8 cellular contexts compared by ENCODE assay signal in the genomic region with DNA sequence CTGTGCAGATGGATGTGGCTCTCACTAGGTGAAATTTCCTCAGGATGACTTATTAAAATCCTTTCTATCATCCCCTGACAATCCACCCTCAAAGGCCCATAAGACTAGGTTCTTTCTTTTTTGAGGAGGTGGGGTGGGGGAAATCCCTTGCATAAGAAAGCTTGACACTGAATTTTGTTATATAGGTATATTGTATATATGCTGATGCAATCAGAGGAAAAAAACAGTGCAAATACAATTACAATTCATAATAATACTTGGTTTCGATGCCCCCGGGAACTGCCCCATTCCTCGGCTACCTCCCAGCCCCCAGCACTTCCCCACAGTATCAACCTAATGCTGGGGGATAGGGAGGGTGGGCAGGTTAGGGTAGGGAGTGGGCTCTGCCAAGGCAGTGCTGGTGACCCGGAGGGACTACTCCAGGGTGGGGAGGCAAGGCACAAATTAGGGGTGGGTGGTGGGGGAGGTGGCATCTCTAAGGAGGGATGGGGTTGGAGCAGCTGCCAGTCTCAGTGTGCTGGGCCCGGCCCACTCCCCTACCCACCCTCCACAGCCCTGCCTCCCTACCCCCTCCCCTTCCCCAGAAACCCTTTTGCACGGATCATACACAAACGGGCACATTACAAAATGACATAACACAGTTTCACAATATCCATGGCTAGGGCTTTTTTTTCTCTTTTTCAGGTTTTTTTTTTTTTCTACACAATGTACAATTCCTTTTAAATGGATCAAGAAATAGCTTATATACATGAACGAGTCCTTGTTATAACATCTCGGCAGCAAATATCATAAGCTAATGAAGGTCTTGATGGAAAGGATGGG. TPM values are rescaled to one million over a fixed set of nuclear protein-coding genes. Genes with fewer than 3 reads are reported as not detected.
A peak's percentile ranks its signal among the peaks of the same experiment; 100 is the strongest.
DNase-seq lines count a peak whose midpoint lies in the region; ATAC-seq, FAIRE-seq and TF ChIP-seq lines count a peak whose summit lies in the region.

No MANE protein-coding gene starts in this region.

- no peaks in the 10 kb centered on the region for H3K9me2 ChIP-seq in HCT116 (ENCODE audit: insufficient read depth)

- BruUV-seq in HCT116 (replicated peaks; lab: Mats Ljungman, UMichigan) = no TSS peak

- no peaks in the 10 kb centered on the region for H3K79me2 ChIP-seq in HCT116 (ENCODE audit: insufficient read depth, low read length)

- WGBS in mesenchymal stem cell = 91% methylated on average over 5 of the region's 9 CpGs

- no peak overlapping the region for H3K23ac ChIP-seq in mesenchymal stem cell (ENCODE audit: low read length in 2 of 2)

- DNase-seq in AG04450 (ENCODE audit: low read depth, low spot score) (no peak), HCT116 (ENCODE audit: low read depth, low spot score) (no peak), mesenchymal stem cell (no peak), RCC 7860 (ENCODE audit: low spot score) (no peak), MG63 (no peak), T-helper 9 cell (no peak)
- DNase-seq in activated CD8-positive, alpha-beta T cell treated with anti-CD3 and anti-CD28 coated beads for 36 hours = peak; percentile 41
- DNase-seq in activated effector memory CD4-positive, alpha-beta T cell treated with anti-CD3 and anti-CD28 coated beads, Interleukin-2, amount 50 U/mL, for 16 hours = no peak

- CTCF ChIA-PET in AG04450 (lab: Charles Lee) = interaction anchor here (1.0 to 3.6 kb wide), 3 partner anchors 9 to 180 kb away, joined by 6 to 16 read pairs (median 12); a partner anchor contains a TSS
- CTCF ChIA-PET in HCT116 (lab: Charles Lee) = no interaction called here
- CTCF ChIA-PET in activated CD8-positive, alpha-beta T cell treated with anti-CD3 and anti-CD28 coated beads for 36 hours (lab: Charles Lee) = interaction anchor here (1.1 to 3.9 kb wide), 4 partner anchors 9 to 181 kb away, joined by 3 to 30 read pairs (median 10); a partner anchor contains a TSS

- H3K27ac ChIP-seq in AG04450 (ENCODE audit: low read depth, low read length) = peak overlapping the region; percentile 21
- peak overlapping the region; percentile 16; the same call in 1 of the 2 replicates for H3K27ac ChIP-seq in HCT116 (ENCODE audit: low read depth, low read length)
- H3K27ac ChIP-seq in mesenchymal stem cell (ENCODE audit: low read length, poor library complexity, severe bottlenecking) = no peak overlapping the region

- intact Hi-C loops in HCT116 (cut with micrococcal nuclease) = no loop called here
- intact Hi-C loops in activated CD8-positive, alpha-beta T cell treated with anti-CD3 and anti-CD28 coated beads for 36 hours (cut with micrococcal nuclease) = loop anchor here (5.0 kb wide), 1 partner anchor 116 kb away; a partner anchor contains a TSS

- no peak overlapping the region for H2BK12ac ChIP-seq in mesenchymal stem cell (ENCODE audit: low read length in 2 of 2)

- peaks cover 1 to 13% of the 10 kb centered on the region in 2 experiments for H3K36me3 ChIP-seq in HCT116 (ENCODE audit: control insufficient read depth in 1 of 2, insufficient read depth in 2 of 2, low read length in 2 of 2)
- H3K36me3 ChIP-seq in mesenchymal stem cell (ENCODE audit: control insufficient read depth in 1 of 2, insufficient read depth in 2 of 2, low read depth in 1 of 2, low read length in 2 of 2) = peaks cover 52 to 58% of the 10 kb centered on the region in 2 experiments
- H3K36me3 ChIP-seq in MG63 = peaks cover 31% of the 10 kb centered on the region

- FAIRE-seq in RCC 7860 (lab: Jason Lieb, UNC) = no peak

- H2AFZ ChIP-seq in HCT116 (ENCODE audit: low read depth, low read length, poor library complexity, severe bottlenecking) (no peak overlapping the region), mesenchymal stem cell (ENCODE audit: low read depth, low read length) (no peak overlapping the region)

- H4K20me1 ChIP-seq in HCT116 (ENCODE audit: insufficient read depth) = no peaks in the 10 kb centered on the region

- H3K4me3 ChIP-seq in AG04450 (ENCODE audit: low read depth, low read length) (no peak overlapping the region), HCT116 (replicated peaks in 1 of 2; ENCODE audit: low read depth in 1 of 2, low read length in 2 of 2) (no peak overlapping the region), mesenchymal stem cell (ENCODE audit: insufficient read depth in 1 of 2, low read depth in 1 of 2, low read length in 2 of 2) (peak overlapping the region in 1 of 2 experiments; percentile 3), MG63 (no peak overlapping the region)

- H2BK120ac ChIP-seq in mesenchymal stem cell (ENCODE audit: low read depth, low read length) = no peak overlapping the region

- no peak overlapping the region for H2AK5ac ChIP-seq in mesenchymal stem cell (ENCODE audit: low read length, severe bottlenecking)

- H3K27me3 ChIP-seq in AG04450 (ENCODE audit: control insufficient read depth, insufficient read depth, low read length) = no peaks in the 10 kb centered on the region
- no peaks in the 10 kb centered on the region for H3K27me3 ChIP-seq in HCT116 (ENCODE audit: insufficient read depth, low read length)
- H3K27me3 ChIP-seq in mesenchymal stem cell (ENCODE audit: control insufficient read depth in 1 of 2, insufficient read depth in 1 of 2, low read length in 2 of 2) = no peaks in the 10 kb centered on the region
- no peaks in the 10 kb centered on the region for H3K27me3 ChIP-seq in MG63

- H3K4me3 Mint-ChIP-seq in activated CD8-positive, alpha-beta T cell treated with anti-CD3 and anti-CD28 coated beads for 36 hours = peak overlapping the region; percentile 41

- H4K91ac ChIP-seq in mesenchymal stem cell (ENCODE audit: low read length) = no peak overlapping the region

- RAD21 ChIA-PET in HCT116 (lab: Charles Lee; ENCODE audit: low non-redundant PET in 1 of 2, low total read pairs in 2 of 2, uncharacterized antibody in 2 of 2, unreplicated experiment in 2 of 2) = no interaction called here

- no peak for TF ChIP-seq RAD21 in HCT116 (IDR thresholded peaks at IDR 0.05; ENCODE audit: low read depth)

- no peak overlapping the region for H2BK5ac ChIP-seq in mesenchymal stem cell (ENCODE audit: low read depth, low read length, poor library complexity, severe bottlenecking)

- H3K18ac ChIP-seq in mesenchymal stem cell (ENCODE audit: low read depth in 1 of 2, low read length in 2 of 2) = no peak overlapping the region

- H4K8ac ChIP-seq in mesenchymal stem cell (ENCODE audit: low read length) = no peak overlapping the region

- peaks cover 36% of the 10 kb centered on the region for H3K4me1 Mint-ChIP-seq in activated CD8-positive, alpha-beta T cell treated with anti-CD3 and anti-CD28 coated beads for 36 hours (ENCODE audit: low read depth)

- no peak overlapping the region for H3K4ac ChIP-seq in mesenchymal stem cell (ENCODE audit: low read depth in 1 of 2, low read length in 2 of 2)

- H3K14ac ChIP-seq in mesenchymal stem cell (ENCODE audit: low read length in 2 of 2) = no peak overlapping the region

- H3K36me3 Mint-ChIP-seq in activated CD8-positive, alpha-beta T cell treated with anti-CD3 and anti-CD28 coated beads for 36 hours (ENCODE audit: low read depth) = peaks cover 16% of the 10 kb centered on the region

- TF ChIP-seq POLR2A in HCT116 (IDR thresholded peaks at IDR 0.05; ENCODE audit: borderline replicate concordance, extremely low read depth, insufficient read depth, insufficient read length) = no peak

- peak overlapping the region; percentile 90 for H3K27ac Mint-ChIP-seq in activated CD8-positive, alpha-beta T cell treated with anti-CD3 and anti-CD28 coated beads for 36 hours

- POLR2A ChIA-PET in AG04450 (lab: Yijun Ruan, JAX) (interaction anchor here (0.6 to 0.7 kb wide), 4 partner anchors 9 to 157 kb away, joined by 3 to 8 read pairs (median 3); a partner anchor contains a TSS), HCT116 (lab: Charles Lee) (interaction anchor here (0.7 to 2.6 kb wide), 2 partner anchors 161 to 184 kb away, joined by 3 to 6 read pairs; a partner anchor contains a TSS)
- POLR2A ChIA-PET in activated CD8-positive, alpha-beta T cell treated with anti-CD3 and anti-CD28 coated beads for 36 hours (lab: Charles Lee) = interaction anchor here (0.6 to 6.0 kb wide), 13 partner anchors 11 to 363 kb away, joined by 3 to 35 read pairs (median 4); a partner anchor contains a TSS

- no peak overlapping the region for H2BK15ac ChIP-seq in mesenchymal stem cell (ENCODE audit: low read depth, poor library complexity, severe bottlenecking)

- TF ChIP-seq CTCF in AG04450 (IDR thresholded peaks at IDR 0.05; ENCODE audit: low read depth, low read length) (no peak), HCT116 (IDR thresholded peaks at IDR 0.05 in 2 of 3, conservative IDR thresholded peaks at IDR 0.05 in 1 of 3; ENCODE audit: borderline replicate concordance in 1 of 3, insufficient read depth in 1 of 3, low read depth in 2 of 3, low read length in 2 of 3) (no peak)
- TF ChIP-seq CTCF in activated CD8-positive, alpha-beta T cell treated with anti-CD3 and anti-CD28 coated beads for 36 hours (IDR thresholded peaks at IDR 0.05) = no peak

- H3K27me3 Mint-ChIP-seq in activated CD8-positive, alpha-beta T cell treated with anti-CD3 and anti-CD28 coated beads for 36 hours = no peaks in the 10 kb centered on the region

- H3K4me1 ChIP-seq in HCT116 (ENCODE audit: control insufficient read depth in 1 of 2, insufficient read depth in 2 of 2, low read length in 2 of 2) (peaks cover 5 to 12% of the 10 kb centered on the region in 2 experiments; a peak in 3 of 4 replicates), mesenchymal stem cell (ENCODE audit: control insufficient read depth, insufficient read depth, low read depth, low read length) (no peaks in the 10 kb centered on the region)

- H3K4me2 ChIP-seq in HCT116 (ENCODE audit: low read length) (peak overlapping the region; percentile 54), mesenchymal stem cell (ENCODE audit: low read length, poor library complexity, severe bottlenecking) (no peak overlapping the region)

- no peaks in the 10 kb centered on the region for H3K9me3 Mint-ChIP-seq in activated CD8-positive, alpha-beta T cell treated with anti-CD3 and anti-CD28 coated beads for 36 hours

- no peaks in the 10 kb centered on the region for H3K9me3 ChIP-seq in AG04450 (ENCODE audit: control insufficient read depth, insufficient read depth, low read length)
- H3K9me3 ChIP-seq in HCT116 (ENCODE audit: control insufficient read depth in 1 of 2, insufficient read depth in 1 of 2, low read depth in 1 of 2, low read length in 2 of 2) = no peaks in the 10 kb centered on the region
- H3K9me3 ChIP-seq in mesenchymal stem cell (ENCODE audit: control insufficient read depth, low read length) = no peaks in the 10 kb centered on the region
- H3K9me3 ChIP-seq in MG63 = no peaks in the 10 kb centered on the region

- H3K9ac ChIP-seq in HCT116 (ENCODE audit: low read length) (peak overlapping the region; percentile 37), mesenchymal stem cell (ENCODE audit: low read length) (peak overlapping the region; percentile 69)

- no peak for ATAC-seq in HCT116
- peak; percentile 45 for ATAC-seq in activated CD8-positive, alpha-beta T cell treated with anti-CD3 and anti-CD28 coated beads for 36 hours

- peaks cover 9% of the 10 kb centered on the region for H3K79me1 ChIP-seq in mesenchymal stem cell (replicated peaks; ENCODE audit: low read length, poor library complexity, severe bottlenecking)

RNA-seq across cellular contexts. Expression of a gene that starts 30.9 kb away (rescaled TPM):
- polyA plus RNA-seq in AG04450 (2011; rRNA removed) = 9.9 and 14.3 TPM in 2 replicates
- 12.6 and 12.9 TPM in 2 replicates for polyA minus RNA-seq in AG04450 (2011; rRNA and poly(A)+ RNA removed)
- total RNA-seq in HCT116 (2021; ENCODE audit: unreplicated experiment) = 14.3 TPM
- polyA plus RNA-seq in HCT116 (2012) = 17.8 and 19.9 TPM in 2 replicates
- 1 to 10 TPM; 7.2 to 10.0 TPM for total RNA-seq in activated CD8-positive, alpha-beta T cell treated with anti-CD3 and anti-CD28 coated beads for 36 hours
- polyA plus RNA-seq in mesenchymal stem cell (2013, experiment 1 of 2) = 10.6 TPM
- 10.2 TPM for polyA plus RNA-seq in mesenchymal stem cell (2013, experiment 2 of 2)
- 1.3 and 3.3 TPM in 2 replicates for total RNA-seq in MG63 (2014; rRNA removed; shearing (Covaris generic); ENCODE audit: low replicate concordance)
